Comparison of ENCODE assay signal across 8 cellular contexts in genomic region chr7:37495574-37496184, GRCh38. TPM values are rescaled to one million over a fixed set of nuclear protein-coding genes. Genes with fewer than 3 reads are reported as not detected.
DNase-seq lines count a peak whose midpoint lies in the region; ATAC-seq and TF ChIP-seq lines count a peak whose summit lies in the region.

No MANE protein-coding gene starts in this region.

- peak in 2 of 3 donors; percentile 40 to 51 for ATAC-seq in natural killer cell

- no peaks in the 10 kb centered on the region for H3K27me3 Mint-ChIP-seq in chondrocyte (ENCODE audit: low read depth)
- H3K27me3 Mint-ChIP-seq in natural killer cell (ENCODE audit: low read depth in 2 of 2), result no peaks in the 10 kb centered on the region
- H3K27me3 Mint-ChIP-seq in activated T-helper 2 cell treated with anti-CD3 and anti-CD28 coated beads, Interferon-gamma antibody, Interleukin-2, Interleukin-4, amounts not matched to agents 10 μg/mL and 5 μg/mL and 100 μg/mL, durations not matched to agents 14 hours and 24 hours and 36 hours (ENCODE audit: low read depth), result no peaks in the 10 kb centered on the region

- peak; percentile 69 for DNase-seq in SIG-M5 treated with dmso at 0.1 percent for 504 hours (lab: John Stamatoyannopoulos, UW; ENCODE audit: unreplicated experiment)
- DNase-seq in SIG-M5 (lab: John Stamatoyannopoulos, UW), result no peak
- DNase-seq in NCI-H226, result peak; percentile 14
- no peak for DNase-seq in chondrocyte (ENCODE audit: low spot score)
- no peak for DNase-seq in natural killer cell
- DNase-seq in DMS79 treated with DMSO at 0.1 percent for 48 hours (lab: John Stamatoyannopoulos, UW), result no peak
- no peak for DNase-seq in activated T-helper 2 cell treated with anti-CD3 and anti-CD28 coated beads, Interferon-gamma antibody, Interleukin-2, Interleukin-4, amounts not matched to agents 10 μg/mL and 5 μg/mL and 100 μg/mL, durations not matched to agents 14 hours and 24 hours and 36 hours (ENCODE audit: low spot score)
- DNase-seq in NCI-H774 (lab: John Stamatoyannopoulos, UW), result no peak

- no peaks in the 10 kb centered on the region for H3K36me3 Mint-ChIP-seq in chondrocyte (ENCODE audit: low read depth)
- no peaks in the 10 kb centered on the region for H3K36me3 Mint-ChIP-seq in natural killer cell
- H3K36me3 Mint-ChIP-seq in activated T-helper 2 cell treated with anti-CD3 and anti-CD28 coated beads, Interferon-gamma antibody, Interleukin-2, Interleukin-4, amounts not matched to agents 10 μg/mL and 5 μg/mL and 100 μg/mL, durations not matched to agents 14 hours and 24 hours and 36 hours (ENCODE audit: low read depth), result no peaks in the 10 kb centered on the region

- no peaks in the 10 kb centered on the region for H3K4me1 Mint-ChIP-seq in chondrocyte (ENCODE audit: low read depth)
- no peaks in the 10 kb centered on the region for H3K4me1 Mint-ChIP-seq in natural killer cell
- peaks cover 11% of the 10 kb centered on the region for H3K4me1 Mint-ChIP-seq in activated T-helper 2 cell treated with anti-CD3 and anti-CD28 coated beads, Interferon-gamma antibody, Interleukin-2, Interleukin-4, amounts not matched to agents 10 μg/mL and 5 μg/mL and 100 μg/mL, durations not matched to agents 14 hours and 24 hours and 36 hours (ENCODE audit: low read depth)

- H3K27ac Mint-ChIP-seq in chondrocyte (ENCODE audit: unreplicated experiment), result no peak overlapping the region
- H3K27ac Mint-ChIP-seq in natural killer cell, result no peak overlapping the region
- no peak overlapping the region for H3K27ac Mint-ChIP-seq in activated T-helper 2 cell treated with anti-CD3 and anti-CD28 coated beads, Interferon-gamma antibody, Interleukin-2, Interleukin-4, amounts not matched to agents 10 μg/mL and 5 μg/mL and 100 μg/mL, durations not matched to agents 14 hours and 24 hours and 36 hours

- peak; percentile 85 for TF ChIP-seq CTCF in chondrocyte (IDR thresholded peaks at IDR 0.05)
- TF ChIP-seq CTCF in natural killer cell (IDR thresholded peaks at IDR 0.05), result peak; percentile 94

- H3K4me3 Mint-ChIP-seq in chondrocyte (ENCODE audit: unreplicated experiment) (no peak overlapping the region), natural killer cell (no peak overlapping the region)
- H3K4me3 Mint-ChIP-seq in activated T-helper 2 cell treated with anti-CD3 and anti-CD28 coated beads, Interferon-gamma antibody, Interleukin-2, Interleukin-4, amounts not matched to agents 10 μg/mL and 5 μg/mL and 100 μg/mL, durations not matched to agents 14 hours and 24 hours and 36 hours (ENCODE audit: low read depth), result no peak overlapping the region

- intact Hi-C loops in natural killer cell (cut with micrococcal nuclease), result loop anchor here (5.0 to 10.0 kb wide), 3 partner anchors 141 to 288 kb away; no protein-coding TSS in a partner anchor
- intact Hi-C loops in activated T-helper 2 cell treated with anti-CD3 and anti-CD28 coated beads, Interferon-gamma antibody, Interleukin-2, Interleukin-4, amounts not matched to agents 10 μg/mL and 5 μg/mL and 100 μg/mL, durations not matched to agents 14 hours and 24 hours and 36 hours (cut with micrococcal nuclease), result loop anchor here (5.0 to 10.0 kb wide), 3 partner anchors 143 to 288 kb away; no protein-coding TSS in a partner anchor

- H3K9me3 Mint-ChIP-seq in chondrocyte (ENCODE audit: low read depth) (no peaks in the 10 kb centered on the region), natural killer cell (no peaks in the 10 kb centered on the region)
- H3K9me3 Mint-ChIP-seq in activated T-helper 2 cell treated with anti-CD3 and anti-CD28 coated beads, Interferon-gamma antibody, Interleukin-2, Interleukin-4, amounts not matched to agents 10 μg/mL and 5 μg/mL and 100 μg/mL, durations not matched to agents 14 hours and 24 hours and 36 hours, result no peaks in the 10 kb centered on the region

RNA-seq across cellular contexts. Expression of gene ELMO1, which starts 47.0 kb away (rescaled TPM):
- total RNA-seq in chondrocyte (0.33 to 0.60 TPM (median 0.42 TPM) in 3 replicates), natural killer cell (100 to 1,000 TPM; 127 to 147 (median 130) TPM)
- 112 and 117 TPM in 2 replicates for total RNA-seq in activated T-helper 2 cell treated with anti-CD3 and anti-CD28 coated beads, Interferon-gamma antibody, Interleukin-2, Interleukin-4, amounts not matched to agents 10 μg/mL and 5 μg/mL and 100 μg/mL, durations not matched to agents 14 hours and 24 hours and 36 hours

Comparison
In these comparisons a context has a peak if more than half of its experiments do, and no peak if none do; other contexts are left out.
1. DNase-seq: peak in SIG-M5 treated with dmso at 0.1 percent for 504 hours (single experiment) and NCI-H226 (single experiment); none in SIG-M5 (single experiment), chondrocyte (single experiment), natural killer cell (single experiment), DMS79 treated with DMSO at 0.1 percent for 48 hours (single experiment), activated T-helper 2 cell treated with anti-CD3 and anti-CD28 coated beads, Interferon-gamma antibody, Interleukin-2, Interleukin-4, amounts not matched to agents 10 μg/mL and 5 μg/mL and 100 μg/mL, durations not matched to agents 14 hours and 24 hours and 36 hours (single experiment) and NCI-H774 (single experiment).
2. RNA of gene ELMO1, which starts 47.0 kb away (total RNA-seq): 127 to 147 TPM in natural killer cell and 112 to 117 TPM in activated T-helper 2 cell treated with anti-CD3 and anti-CD28 coated beads, Interferon-gamma antibody, Interleukin-2, Interleukin-4, amounts not matched to agents 10 μg/mL and 5 μg/mL and 100 μg/mL, durations not matched to agents 14 hours and 24 hours and 36 hours; 0.33 to 0.60 TPM in chondrocyte; every median in the first group is over 10 times any median in the second.